Comparison of ENCODE assay signal across 28 cellular contexts in genomic region chr13:72754111-72754510, GRCh38.
"Had no signal": no experiment of that assay in that cellular context is flagged by ENCODE, and none has a peak within 500 bp of the region (broad histone marks: within the 10 kb centered on the region; RNA-seq: fewer than 3 reads in every experiment).

No MANE protein-coding gene starts in this region.

- DNase-seq: activated CD4-positive, alpha-beta memory T cell treated with anti-CD3 and anti-CD28 coated beads, Interleukin-2, amount 10 ng/mL, durations not matched to agents 7 days and 5 days; activated CD4-positive, alpha-beta T cell treated with anti-CD3 and anti-CD28 coated beads for 36 hours; activated CD4-positive, alpha-beta T cell treated with anti-CD3 and anti-CD28 coated beads, Interleukin-2, amount 50 U/mL, for 1 hour; activated gamma-delta T cell treated with Interleukin-2 at 50 U/mL for 16 hours; activated naive CD4-positive, alpha-beta T cell treated with anti-CD3 and anti-CD28 coated beads, Interleukin-2, amount 50 U/mL, for 16 hours; activated naive CD8-positive, alpha-beta T cell treated with anti-CD3 and anti-CD28 coated beads, Interleukin-2, amount 10 ng/mL, durations not matched to agents 7 days and 5 days; activated T-cell treated with anti-CD3 and anti-CD28 coated beads for 4 hours; activated T-cell treated with anti-CD3 and anti-CD28 coated beads, Interleukin-2, amount 50 U/mL, for 48 hours; adrenal gland; anterior cingulate cortex; Kasumi-1; KBM-7; NCI-H1048; NCI-H1417 treated with DMSO at 0.1 percent for 48 hours; NCI-H1694; NCI-H2029; NCI-H2107; NCI-H226; NCI-H526 treated with DMSO at 0.1 percent for 48 hours; NCI-H82; T-cell; T-helper 2 cell; T1000 had no signal

- ATAC-seq: activated CD4-positive, alpha-beta T cell treated with anti-CD3 and anti-CD28 coated beads for 36 hours; Right ventricle myocardium inferior; T-cell had no signal

- H3K27ac Mint-ChIP-seq: activated CD4-positive, alpha-beta memory T cell treated with anti-CD3 and anti-CD28 coated beads, Interleukin-2, amount 10 ng/mL, durations not matched to agents 7 days and 5 days; activated naive CD8-positive, alpha-beta T cell treated with anti-CD3 and anti-CD28 coated beads, Interleukin-2, amount 10 ng/mL, durations not matched to agents 7 days and 5 days; T-cell had no signal

- H3K9me3 Mint-ChIP-seq: activated CD4-positive, alpha-beta memory T cell treated with anti-CD3 and anti-CD28 coated beads, Interleukin-2, amount 10 ng/mL, durations not matched to agents 7 days and 5 days; activated naive CD8-positive, alpha-beta T cell treated with anti-CD3 and anti-CD28 coated beads, Interleukin-2, amount 10 ng/mL, durations not matched to agents 7 days and 5 days; activated T-helper 2 cell treated with anti-CD3 and anti-CD28 coated beads, Interferon-gamma antibody, Interleukin-2, Interleukin-4, amounts not matched to agents 10 μg/mL and 5 μg/mL and 100 μg/mL, durations not matched to agents 14 hours and 24 hours and 36 hours had no signal

- H3K27me3 Mint-ChIP-seq: activated CD4-positive, alpha-beta memory T cell treated with anti-CD3 and anti-CD28 coated beads, Interleukin-2, amount 10 ng/mL, durations not matched to agents 7 days and 5 days; activated CD4-positive, alpha-beta T cell treated with anti-CD3 and anti-CD28 coated beads for 36 hours; activated naive CD8-positive, alpha-beta T cell treated with anti-CD3 and anti-CD28 coated beads, Interleukin-2, amount 10 ng/mL, durations not matched to agents 7 days and 5 days; T-cell had no signal

- H3K27ac ChIP-seq: adrenal gland, cardiac muscle cell, SK-N-MC, VCaP had no signal

- H3K4me3 Mint-ChIP-seq: activated CD4-positive, alpha-beta memory T cell treated with anti-CD3 and anti-CD28 coated beads, Interleukin-2, amount 10 ng/mL, durations not matched to agents 7 days and 5 days; activated CD4-positive, alpha-beta T cell treated with anti-CD3 and anti-CD28 coated beads for 36 hours; activated naive CD8-positive, alpha-beta T cell treated with anti-CD3 and anti-CD28 coated beads, Interleukin-2, amount 10 ng/mL, durations not matched to agents 7 days and 5 days; T-cell had no signal
